In the genomic region with DNA sequence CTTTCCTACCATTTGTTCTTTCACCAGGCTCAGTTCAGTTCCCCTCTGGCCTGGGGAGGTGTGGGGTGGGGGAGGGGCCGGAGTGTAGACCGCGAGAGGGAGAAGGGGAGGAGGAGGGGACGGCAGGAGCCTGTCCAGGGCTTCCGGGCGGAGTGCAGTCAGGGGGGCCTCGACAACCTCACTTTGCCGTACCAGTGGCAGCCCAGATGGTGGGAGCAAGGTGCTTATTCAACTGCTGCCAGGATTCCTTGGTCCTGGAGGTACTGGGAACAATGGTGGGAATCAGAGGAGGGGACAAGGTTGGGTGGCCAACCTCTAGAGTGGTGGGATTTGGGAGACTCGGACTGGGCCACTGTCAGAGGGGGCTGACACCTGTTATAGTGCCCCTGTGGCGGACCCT, we compare ENCODE assay signal across 9 cellular contexts. TPM values are rescaled to one million over a fixed set of nuclear protein-coding genes. Genes with fewer than 3 reads are reported as not detected.
DNase-seq lines count a peak whose midpoint lies in the region; ATAC-seq and TF ChIP-seq lines count a peak whose summit lies in the region.
"Had no signal": no experiment of that assay in that cellular context is flagged by ENCODE, and none has a peak within 500 bp of the region (broad histone marks: within the 10 kb centered on the region; RNA-seq: fewer than 3 reads in every experiment).

No MANE protein-coding gene starts in this region.

- H3K18ac ChIP-seq in mesendoderm (ENCODE audit: low read length): no peak overlapping the region

- no peak for TF ChIP-seq POLR2A in heart left ventricle (IDR thresholded peaks at IDR 0.05)
- TF ChIP-seq POLR2A in vagina (IDR thresholded peaks at IDR 0.05): no peak

- H3K9me3 ChIP-seq in heart left ventricle (no peaks in the 10 kb centered on the region), vagina (no peaks in the 10 kb centered on the region)

- H4K5ac ChIP-seq in mesendoderm (ENCODE audit: low read length): no peak overlapping the region

- H2BK5ac ChIP-seq in mesendoderm (ENCODE audit: low read length): no peak overlapping the region

- H3K4me1 ChIP-seq in heart left ventricle (peaks cover 0 to 28% (median 19%) of the 10 kb centered on the region in 12 donors), mesendoderm (ENCODE audit: control insufficient read depth, low read depth, low read length) (peaks cover 8% of the 10 kb centered on the region), vagina (peaks cover 39% of the 10 kb centered on the region)

- H3K79me1 ChIP-seq in mesendoderm (ENCODE audit: low read length): no peaks in the 10 kb centered on the region

- H2BK120ac ChIP-seq in mesendoderm (ENCODE audit: low read depth, low read length): no peak overlapping the region

- H2AK5ac ChIP-seq in mesendoderm (ENCODE audit: low read length): no peak overlapping the region

- H3K4ac ChIP-seq in mesendoderm (ENCODE audit: low read depth, low read length): no peak overlapping the region

- H3K4me3 ChIP-seq in heart left ventricle: peak overlapping the region in 11 of 12 donors; percentile 78 to 99 (median 92)
- peak overlapping the region; percentile 70 for H3K4me3 ChIP-seq in brain microvascular endothelial cell (ENCODE audit: low read depth, low read length)
- H3K4me3 ChIP-seq in mesendoderm (ENCODE audit: low read length): peak overlapping the region; percentile 12
- peak overlapping the region; percentile 86 to 89 for H3K4me3 ChIP-seq in vagina

- WGBS in heart left ventricle, 4 donors: 15 to 33% (median 23%) methylated on average over 9 to 10 of the region's 10 CpGs
- WGBS in mesendoderm (ENCODE audit: extremely low coverage, insufficient coverage, low lambda C conversion rate): no CpG with 5 or more reads among the region's 10 CpGs

- no peak for TF ChIP-seq CTCF in heart left ventricle (IDR thresholded peaks at IDR 0.05)
- no peak for TF ChIP-seq CTCF in brain microvascular endothelial cell (IDR thresholded peaks at IDR 0.05; ENCODE audit: low read depth, low read length, missing control alignments)
- no peak for TF ChIP-seq CTCF in vagina (IDR thresholded peaks at IDR 0.05)

- peak overlapping the region; percentile 89 for H3K4me2 ChIP-seq in mesendoderm (ENCODE audit: low read length)

- no peak overlapping the region for H3K23ac ChIP-seq in mesendoderm (ENCODE audit: low read length)

- no peak overlapping the region for H3K27ac ChIP-seq in heart left ventricle
- H3K27ac ChIP-seq in brain microvascular endothelial cell: no peak overlapping the region
- H3K27ac ChIP-seq in mesendoderm (ENCODE audit: low read depth, low read length): no peak overlapping the region
- H3K27ac ChIP-seq in vagina: no peak overlapping the region

- DNase-seq in heart left ventricle (no peak), left ventricle myocardium superior (no peak), brain microvascular endothelial cell (no peak), mesendoderm (peak; percentile 47), vagina (ENCODE audit: extremely low spot score in 2 of 2) (no peak)
- DNase-seq in stimulated activated naive CD4-positive, alpha-beta T cell treated with Interleukin-2 at 50 U/mL for 16 hours (lab: John Stamatoyannopoulos, UW): no peak
- no peak for DNase-seq in stimulated activated CD4-positive, alpha-beta T cell treated with anti-CD3 and anti-CD28 coated beads, Interleukin-2, amount 100 ng/mL, for 48 hours
- no peak for DNase-seq in central memory CD4-positive, alpha-beta T cell
- DNase-seq: Kasumi-1 had no signal

- no peaks in the 10 kb centered on the region for H3K79me2 ChIP-seq in mesendoderm (ENCODE audit: control insufficient read depth, insufficient read depth, low read length)

- H3K9ac ChIP-seq in mesendoderm (ENCODE audit: low read length): peak overlapping the region; percentile 79

- H3K27me3 ChIP-seq in heart left ventricle: no peaks in the 10 kb centered on the region
- no peaks in the 10 kb centered on the region for H3K27me3 ChIP-seq in brain microvascular endothelial cell (replicated peaks)
- H3K27me3 ChIP-seq in mesendoderm (ENCODE audit: insufficient read depth, low read length, poor library complexity): no peaks in the 10 kb centered on the region
- H3K27me3 ChIP-seq in vagina: no peaks in the 10 kb centered on the region

- peaks cover 0 to 3% (median 0%) of the 10 kb centered on the region in 9 donors for H3K36me3 ChIP-seq in heart left ventricle
- no peaks in the 10 kb centered on the region for H3K36me3 ChIP-seq in brain microvascular endothelial cell (replicated peaks)
- no peaks in the 10 kb centered on the region for H3K36me3 ChIP-seq in mesendoderm (ENCODE audit: control insufficient read depth, insufficient read depth, low read length)
- no peaks in the 10 kb centered on the region for H3K36me3 ChIP-seq in vagina

- H4K8ac ChIP-seq in mesendoderm (ENCODE audit: low read depth, low read length): no peak overlapping the region

- no peak for ATAC-seq in heart left ventricle
- no peak for ATAC-seq in left ventricle myocardium superior

- H3K56ac ChIP-seq in mesendoderm (ENCODE audit: low read length): peak overlapping the region; percentile 86

- no peak overlapping the region for H2BK15ac ChIP-seq in mesendoderm (replicated peaks; ENCODE audit: low read depth)

- intact Hi-C loops in heart left ventricle (cut with DNase I): loop anchor here in 1 of 10 donors (5.0 kb wide), 1 partner anchor 83 kb away; a partner anchor contains a TSS
- intact Hi-C loops in left ventricle myocardium superior (cut with micrococcal nuclease): no loop called here
- intact Hi-C loops in vagina (cut with DNase I): loop anchor here (5.0 kb wide), 1 partner anchor 83 kb away; a partner anchor contains a TSS

- in situ Hi-C loops in brain microvascular endothelial cell (cut with HindIII; ENCODE audit: low pct_ligation_motif_present, low sequenced_read_pairs): no loop called here

RNA-seq across cellular contexts. Expression of a gene that starts 1.2 kb away (rescaled TPM):
- total RNA-seq in heart left ventricle (10 to 100 TPM; 12.7 to 21.4 (median 17.3) TPM), left ventricle myocardium superior (14.9 TPM), vagina (25.8 TPM)
- 10 to 100 TPM in 1 of 2 donors, 1 to 10 TPM in 1; 3.8 to 12.4 TPM for polyA plus RNA-seq in heart left ventricle
- polyA plus RNA-seq in mesendoderm (2013, experiment 1 of 2): 6.1 TPM
- 6.0 TPM for polyA plus RNA-seq in mesendoderm (2013, experiment 2 of 2)

RNA-seq across cellular contexts. Expression of a gene that starts 12.8 kb away (rescaled TPM):
- total RNA-seq in heart left ventricle (10 to 100 TPM in 2 of 9 donors, 1 to 10 TPM in 7; 2.6 to 15.4 (median 7.3) TPM), left ventricle myocardium superior (4.9 TPM), vagina (21.6 TPM)
- 1 to 10 TPM; 5.4 to 6.6 TPM for polyA plus RNA-seq in heart left ventricle
- polyA plus RNA-seq in mesendoderm (2013, experiment 1 of 2): 17.4 TPM
- 16.2 TPM for polyA plus RNA-seq in mesendoderm (2013, experiment 2 of 2)

RNA-seq across cellular contexts. Expression of a gene that starts 23.7 kb away (rescaled TPM):
- total RNA-seq in heart left ventricle (10 to 100 TPM in 5 of 9 donors, 1 to 10 TPM in 4; 5.8 to 16.6 (median 10.8) TPM), left ventricle myocardium superior (8.5 TPM), vagina (10.6 TPM)
- 1 to 10 TPM; 4.2 to 9.8 TPM for polyA plus RNA-seq in heart left ventricle
- polyA plus RNA-seq in mesendoderm (2013, experiment 1 of 2): 4.8 TPM
- 5.1 TPM for polyA plus RNA-seq in mesendoderm (2013, experiment 2 of 2)

Comparison
In these comparisons a context has a peak if more than half of its experiments do, and no peak if none do; other contexts are left out.
1. H3K4me3 ChIP-seq: peak in every context shown above with its lines; median percentile 92 in heart left ventricle; 88 in vagina; 70 in brain microvascular endothelial cell; 12 in mesendoderm.